18 cellular contexts compared by ENCODE assay signal in the genomic region with DNA sequence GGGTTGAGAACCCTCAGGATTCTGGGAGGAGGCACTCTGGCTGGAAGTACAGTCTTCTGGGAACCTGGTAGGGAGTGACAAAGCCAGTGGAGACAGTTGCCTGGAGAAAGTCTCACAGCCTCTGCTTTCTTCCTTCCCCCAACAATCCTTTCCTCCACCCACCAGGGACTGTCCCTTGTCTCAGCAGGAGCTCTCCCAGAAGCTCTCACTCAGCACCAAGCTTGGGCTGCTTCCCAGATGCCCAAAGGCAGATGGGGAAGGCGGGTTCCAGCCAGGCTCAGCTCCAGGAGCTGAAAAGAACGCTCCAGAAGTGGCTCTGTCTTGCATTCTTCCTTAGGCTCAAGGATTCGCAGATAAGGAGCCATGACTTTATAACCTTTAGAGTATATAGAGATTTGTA.
"Had no signal": no experiment of that assay in that cellular context is flagged by ENCODE, and none has a peak within 500 bp of the region (broad histone marks: within the 10 kb centered on the region; RNA-seq: fewer than 3 reads in every experiment).

No MANE protein-coding gene starts in this region.

- ATAC-seq: activated CD4-positive, CD25-positive, alpha-beta regulatory T cell treated with anti-CD3 and anti-CD28 coated beads, Interleukin-2, amount 50 U/mL, for 24 hours; activated T-helper 17 cell treated with anti-CD3 and anti-CD28 coated beads, Interleukin-2, amount 50 U/mL, for 72 hours; effector memory CD8-positive, alpha-beta T cell; gastroesophageal sphincter; left colon; naive thymus-derived CD4-positive, alpha-beta T cell; T-cell had no signal

- DNase-seq: activated CD4-positive, alpha-beta T cell treated with anti-CD3 and anti-CD28 coated beads, Interleukin-2, amount 50 U/mL, for 1 hour; activated naive CD4-positive, alpha-beta T cell treated with Interleukin-2 at 50 U/mL for 16 hours; activated T-cell treated with anti-CD3 and anti-CD28 coated beads for 4 hours; aorta; cerebellar nuclear complex; effector memory CD8-positive, alpha-beta T cell; heart right ventricle; left colon; mammary epithelial cell; naive thymus-derived CD4-positive, alpha-beta T cell; stimulated activated CD4-positive, alpha-beta T cell treated with anti-CD3 and anti-CD28 coated beads, Interleukin-4, amount 100 ng/mL, for 24 hours; stimulated activated naive CD4-positive, alpha-beta T cell treated with Interleukin-2 at 50 U/mL for 16 hours; T-cell; T-helper 9 cell; upper lobe of left lung had no signal

- H3K4me3 ChIP-seq: gastroesophageal sphincter, heart right ventricle, upper lobe of left lung had no signal
